Comparison of ENCODE assay signal across 8 cellular contexts in genomic region chr12:56634837-56635538, GRCh38. TPM values are rescaled to one million over a fixed set of nuclear protein-coding genes. Genes with fewer than 3 reads are reported as not detected.
DNase-seq lines count a peak whose midpoint lies in the region; ATAC-seq, FAIRE-seq and TF ChIP-seq lines count a peak whose summit lies in the region.

No MANE protein-coding gene starts in this region.

- H3K4me1 ChIP-seq in small intestine (ENCODE audit: control insufficient read depth in 2 of 2, insufficient read depth in 1 of 2, low read depth in 1 of 2, low read length in 1 of 2): peaks cover 6 to 22% of the 10 kb centered on the region in 2 donors

- ATAC-seq in HG03066 (IDR thresholded peaks at IDR 0.05; ENCODE audit: low read depth, unreplicated experiment): peak; percentile 29
- ATAC-seq in activated B cell treated with CpG ODN at 0.5 μM for 24 hours (ENCODE audit: low read depth): peak; percentile 22
- peak; percentile 20 for ATAC-seq in central memory CD8-positive, alpha-beta T cell (replicated peaks; ENCODE audit: extremely low read depth, poor library complexity, severe bottlenecking)

- intact Hi-C loops in activated B cell treated with CpG ODN at 0.5 μM for 24 hours (cut with micrococcal nuclease): loop anchor here (5.0 to 10.0 kb wide), 4 partner anchors 270 to 663 kb away; partner anchors contain the start of genes APOF, IL23A, PAN2 and RAB5B

- FAIRE-seq in small intestine (lab: Jason Lieb, UNC): no peak

- H3K9me3 Mint-ChIP-seq in activated B cell treated with CpG ODN at 0.5 μM for 24 hours: no peaks in the 10 kb centered on the region
- H3K9me3 Mint-ChIP-seq in central memory CD8-positive, alpha-beta T cell: no peaks in the 10 kb centered on the region

- POLR2A ChIA-PET in activated B cell treated with CpG ODN at 0.5 μM for 24 hours (lab: Charles Lee): interaction anchor here (0.6 to 6.1 kb wide), 19 partner anchors 7 to 817 kb away, joined by 3 to 96 read pairs (median 6); partner anchors contain the start of genes ATP5F1B, CNPY2, ESYT1 and NACA

- H3K4me1 Mint-ChIP-seq in activated B cell treated with CpG ODN at 0.5 μM for 24 hours: peaks cover 81% of the 10 kb centered on the region
- peaks cover 63% of the 10 kb centered on the region for H3K4me1 Mint-ChIP-seq in central memory CD8-positive, alpha-beta T cell

- H3K27me3 Mint-ChIP-seq in activated B cell treated with CpG ODN at 0.5 μM for 24 hours: no peaks in the 10 kb centered on the region
- no peaks in the 10 kb centered on the region for H3K27me3 Mint-ChIP-seq in central memory CD8-positive, alpha-beta T cell

- DNase-seq in GM12865 (ENCODE audit: low read depth): peak; percentile 84
- peak; percentile 73 for DNase-seq in NCI-H2196 treated with DMSO at 0.1 percent for 48 hours (lab: John Stamatoyannopoulos, UW; ENCODE audit: unreplicated experiment)
- DNase-seq in activated B cell treated with CpG ODN at 0.5 μM for 24 hours: peak; percentile 70
- DNase-seq in central memory CD8-positive, alpha-beta T cell (ENCODE audit: low spot score in 2 of 2): peak; percentile 38 to 41
- peak; percentile 73 for DNase-seq in inferior parietal cortex (ENCODE audit: extremely low spot score)
- peak; percentile 90 for DNase-seq in small intestine
- DNase-seq in mesenteric fat pad (ENCODE audit: low spot score): no peak

- peak overlapping the region; percentile 82 for H3K4me3 ChIP-seq in GM12865 (ENCODE audit: low read depth, low read length)
- peak overlapping the region; percentile 74 to 84 for H3K4me3 ChIP-seq in small intestine (ENCODE audit: low read depth in 1 of 2, low read length in 2 of 2)

- peak overlapping the region; percentile 97 for H3K27ac Mint-ChIP-seq in activated B cell treated with CpG ODN at 0.5 μM for 24 hours
- peak overlapping the region; percentile 94 for H3K27ac Mint-ChIP-seq in central memory CD8-positive, alpha-beta T cell (ENCODE audit: low read depth)

- CTCF ChIA-PET in activated B cell treated with CpG ODN at 0.5 μM for 24 hours (lab: Charles Lee): interaction anchor here (0.5 to 2.3 kb wide), 5 partner anchors 10 to 476 kb away, joined by 4 to 55 read pairs (median 15); partner anchors contain the start of genes PTGES3 and STAT6

- H3K36me3 Mint-ChIP-seq in activated B cell treated with CpG ODN at 0.5 μM for 24 hours (ENCODE audit: low read depth): peaks cover 38% of the 10 kb centered on the region
- H3K36me3 Mint-ChIP-seq in central memory CD8-positive, alpha-beta T cell (ENCODE audit: insufficient read depth): peaks cover 45% of the 10 kb centered on the region

- peak overlapping the region; percentile 92 to 94 for H3K27ac ChIP-seq in small intestine (ENCODE audit: low read depth in 1 of 2, low read length in 1 of 2)

- no peaks in the 10 kb centered on the region for H3K9me3 ChIP-seq in small intestine (ENCODE audit: control insufficient read depth, low read depth)

- H3K4me3 Mint-ChIP-seq in activated B cell treated with CpG ODN at 0.5 μM for 24 hours: peak overlapping the region; percentile 96
- H3K4me3 Mint-ChIP-seq in central memory CD8-positive, alpha-beta T cell: peak overlapping the region; percentile 98

- H3K36me3 ChIP-seq in small intestine (ENCODE audit: control insufficient read depth in 2 of 2, insufficient read depth in 2 of 2, low read length in 2 of 2): peaks cover 8 to 12% of the 10 kb centered on the region in 2 donors

- 1% methylated on average over 34 to 45 of the region's 45 CpGs for WGBS in small intestine, 3 donors

- H3K27me3 ChIP-seq in small intestine (ENCODE audit: control insufficient read depth in 2 of 2, insufficient read depth in 2 of 2, low read length in 2 of 2): no peaks in the 10 kb centered on the region

- peak; percentile 16 for TF ChIP-seq CTCF in GM12865 (IDR thresholded peaks at IDR 0.05; ENCODE audit: insufficient read depth, low read depth, low read length, missing control alignments)
- no peak for TF ChIP-seq CTCF in activated B cell treated with CpG ODN at 0.5 μM for 24 hours (IDR thresholded peaks at IDR 0.05)

RNA-seq across cellular contexts. Expression of gene BAZ2A, which starts 4.9 kb away (rescaled TPM):
- total RNA-seq in activated B cell treated with CpG ODN at 0.5 μM for 24 hours: 153 and 192 TPM in 2 replicates
- 10 to 100 TPM; 19.2 to 30.7 (median 21.2) TPM for polyA plus RNA-seq in small intestine
- 81.2 TPM for total RNA-seq in mesenteric fat pad

RNA-seq across cellular contexts. Expression of gene ATP5F1B, which starts 10.8 kb away (rescaled TPM):
- 499 and 503 TPM in 2 replicates for total RNA-seq in activated B cell treated with CpG ODN at 0.5 μM for 24 hours
- polyA plus RNA-seq in small intestine: 1,000 to 10,000 TPM in 2 of 3 donors, 100 to 1,000 TPM in 1; 898 to 1,455 (median 1,096) TPM
- total RNA-seq in mesenteric fat pad: 570 TPM

RNA-seq across cellular contexts. Expression of gene PTGES3, which starts 53.1 kb away (rescaled TPM):
- total RNA-seq in activated B cell treated with CpG ODN at 0.5 μM for 24 hours: 183 and 185 TPM in 2 replicates
- 100 to 1,000 TPM; 130 to 222 (median 139) TPM for polyA plus RNA-seq in small intestine
- total RNA-seq in mesenteric fat pad: 130 TPM
